Comparison of ENCODE assay signal across 27 cellular contexts in genomic region chr11:64344160-64344559, GRCh38.
"Had no signal": no experiment of that assay in that cellular context is flagged by ENCODE, and none has a peak within 500 bp of the region (broad histone marks: within the 10 kb centered on the region; RNA-seq: fewer than 3 reads in every experiment).

No MANE protein-coding gene starts in this region.

- H2AFZ ChIP-seq: parathyroid adenoma had no signal

- H3K79me2 ChIP-seq: parathyroid adenoma had no signal

- H3K4me3 ChIP-seq: coronary artery, dorsolateral prefrontal cortex, psoas muscle, smooth muscle cell, suprapubic skin, tibial artery, upper lobe of right lung had no signal

- H3K27ac Mint-ChIP-seq: activated CD4-positive, alpha-beta T cell treated with anti-CD3 and anti-CD28 coated beads, Interleukin-2, amount 10 ng/mL, durations not matched to agents 7 days and 5 days; activated CD8-positive, alpha-beta T cell treated with anti-CD3 and anti-CD28 coated beads for 36 hours; activated T-helper 17 cell treated with anti-CD3 and anti-CD28 coated beads, Interleukin-2, amount 50 U/mL, for 72 hours; nephron progenitor cell had no signal

- H3K27me3 ChIP-seq: brain microvascular endothelial cell, dorsolateral prefrontal cortex, suprapubic skin, tibial artery, upper lobe of right lung had no signal

- H3K9me3 ChIP-seq: psoas muscle, suprapubic skin, tibial artery, upper lobe of right lung had no signal

- H3K36me3 Mint-ChIP-seq: naive B cell had no signal

- H3K36me3 ChIP-seq: brain microvascular endothelial cell, suprapubic skin, tibial artery, upper lobe of right lung had no signal

- H3K4me2 ChIP-seq: smooth muscle cell had no signal

- H3K9me3 Mint-ChIP-seq: activated CD4-positive, alpha-beta T cell treated with anti-CD3 and anti-CD28 coated beads, Interleukin-2, amount 10 ng/mL, durations not matched to agents 7 days and 5 days; activated CD8-positive, alpha-beta T cell treated with anti-CD3 and anti-CD28 coated beads for 36 hours; activated T-cell treated with anti-CD3 and anti-CD28 coated beads, Interleukin-2, amount 50 U/mL, for 4 hours; activated T-helper 17 cell treated with anti-CD3 and anti-CD28 coated beads, Interleukin-2, amount 50 U/mL, for 72 hours; naive B cell; nephron progenitor cell had no signal

- H3K4me3 Mint-ChIP-seq: activated CD4-positive, alpha-beta T cell treated with anti-CD3 and anti-CD28 coated beads, Interleukin-2, amount 10 ng/mL, durations not matched to agents 7 days and 5 days; activated CD8-positive, alpha-beta T cell treated with anti-CD3 and anti-CD28 coated beads for 36 hours; activated T-cell treated with anti-CD3 and anti-CD28 coated beads, Interleukin-2, amount 50 U/mL, for 4 hours; activated T-helper 17 cell treated with anti-CD3 and anti-CD28 coated beads, Interleukin-2, amount 50 U/mL, for 72 hours; naive B cell; nephron progenitor cell had no signal

- H3K9ac ChIP-seq: parathyroid adenoma had no signal

- H3K27me3 Mint-ChIP-seq: activated CD4-positive, alpha-beta T cell treated with anti-CD3 and anti-CD28 coated beads, Interleukin-2, amount 10 ng/mL, durations not matched to agents 7 days and 5 days; activated CD8-positive, alpha-beta T cell treated with anti-CD3 and anti-CD28 coated beads for 36 hours; activated T-helper 17 cell treated with anti-CD3 and anti-CD28 coated beads, Interleukin-2, amount 50 U/mL, for 72 hours; naive B cell had no signal

- ATAC-seq: activated CD8-positive, alpha-beta T cell treated with anti-CD3 and anti-CD28 coated beads for 36 hours; activated T-cell treated with anti-CD3 and anti-CD28 coated beads, Interleukin-2, amount 50 U/mL, for 4 hours; activated T-helper 17 cell treated with anti-CD3 and anti-CD28 coated beads, Interleukin-2, amount 50 U/mL, for 72 hours; upper lobe of right lung had no signal

- DNase-seq: activated CD4-positive, alpha-beta T cell treated with anti-CD3 and anti-CD28 coated beads, Interleukin-2, amount 10 ng/mL, durations not matched to agents 7 days and 5 days; activated CD4-positive, CD25-positive, alpha-beta regulatory T cell treated with anti-CD3 and anti-CD28 coated beads, Interleukin-2, amount 50 U/mL, for 72 hours; activated gamma-delta T cell treated with Interleukin-2 at 50 U/mL for 16 hours; activated naive CD4-positive, alpha-beta T cell treated with anti-CD3 and anti-CD28 coated beads, Interleukin-2, amount 50 U/mL, for 16 hours; activated T-cell treated with anti-CD3 and anti-CD28 coated beads, Interleukin-2, amount 50 U/mL, for 4 hours; amniotic stem cell; brain microvascular endothelial cell; dorsolateral prefrontal cortex; effector memory CD4-positive, alpha-beta T cell; mammary epithelial cell; naive B cell; nephron progenitor cell; occipital lobe; stimulated activated CD4-positive, alpha-beta T cell treated with anti-CD3 and anti-CD28 coated beads, Interleukin-1b, Interleukin-23, amount 100 ng/mL, for 48 hours; stimulated activated CD4-positive, alpha-beta T cell treated with anti-CD3 and anti-CD28 coated beads, Interleukin-4, amount 100 ng/mL, for 4 hours; stimulated activated CD8-positive, alpha-beta memory T cell treated with anti-CD3 and anti-CD28 coated beads, Interleukin-4, amount 100 ng/mL, for 48 hours; stimulated activated naive CD4-positive, alpha-beta T cell; T-helper 9 cell; tibial artery; upper lobe of right lung had no signal

- H3K27ac ChIP-seq: brain microvascular endothelial cell, coronary artery, parathyroid adenoma, psoas muscle, suprapubic skin, tibial artery, upper lobe of right lung had no signal

- H3K4me1 ChIP-seq: parathyroid adenoma had no signal
